In the genomic region with DNA sequence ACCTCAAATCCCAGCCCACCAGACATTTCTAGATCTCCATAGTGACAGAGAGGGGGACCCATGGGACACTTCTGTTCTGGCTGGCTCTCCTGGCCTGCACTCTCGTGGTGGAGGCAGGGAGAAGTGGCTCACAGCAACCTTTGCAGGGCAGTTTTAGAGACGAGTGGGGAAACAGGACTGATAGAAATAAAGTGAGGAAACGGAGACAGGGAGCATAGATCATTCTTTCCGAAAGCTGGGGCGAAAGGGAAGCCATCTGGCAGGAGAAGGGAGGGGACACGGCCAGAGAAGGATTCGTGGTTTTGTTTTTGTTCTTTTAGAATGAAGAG, we compare ENCODE assay signal across 1 cellular context.
TF ChIP-seq lines count a peak whose summit lies in the region.

No MANE protein-coding gene starts in this region.

TF ChIP-seq in K562, 482 proteins besides CTCF, POLR2A, EP300 and RAD21:
- TF ChIP-seq ZNF644 (tag; IDR thresholded peaks at IDR 0.05; ENCODE audit: low read depth) (no peak), MCM3 (IDR thresholded peaks at IDR 0.05) (no peak), NFIC (IDR thresholded peaks at IDR 0.05) (no peak), MGA (IDR thresholded peaks at IDR 0.05) (no peak), RBM17 (IDR thresholded peaks at IDR 0.05; ENCODE audit: borderline replicate concordance, low read depth, low read length) (no peak), NFIX (CRISPR knock-in tag; IDR thresholded peaks at IDR 0.05; ENCODE audit: low read depth) (no peak), PRPF4 (IDR thresholded peaks at IDR 0.05; ENCODE audit: insufficient read depth, low read depth, low read length, poor library complexity, severe bottlenecking) (no peak), ZNF224 (CRISPR knock-in tag; IDR thresholded peaks at IDR 0.05) (no peak)
- TF ChIP-seq, protein P1, sequence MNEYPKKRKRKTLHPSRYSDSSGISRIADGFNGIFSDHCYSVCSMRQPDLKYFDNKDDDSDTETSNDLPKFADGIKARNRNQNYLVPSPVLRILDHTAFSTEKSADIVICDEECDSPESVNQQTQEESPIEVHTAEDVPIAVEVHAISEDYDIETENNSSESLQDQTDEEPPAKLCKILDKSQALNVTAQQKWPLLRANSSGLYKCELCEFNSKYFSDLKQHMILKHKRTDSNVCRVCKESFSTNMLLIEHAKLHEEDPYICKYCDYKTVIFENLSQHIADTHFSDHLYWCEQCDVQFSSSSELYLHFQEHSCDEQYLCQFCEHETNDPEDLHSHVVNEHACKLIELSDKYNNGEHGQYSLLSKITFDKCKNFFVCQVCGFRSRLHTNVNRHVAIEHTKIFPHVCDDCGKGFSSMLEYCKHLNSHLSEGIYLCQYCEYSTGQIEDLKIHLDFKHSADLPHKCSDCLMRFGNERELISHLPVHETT (CRISPR knock-in tag; conservative IDR thresholded peaks at IDR 0.05 in 1 of 2, IDR thresholded peaks at IDR 0.05 in 1 of 2): no peak
